24 cellular contexts compared by ENCODE assay signal in genomic region chr7:82078807-82079206, GRCh38.
"Had no signal": no experiment of that assay in that cellular context is flagged by ENCODE, and none has a peak within 500 bp of the region (broad histone marks: within the 10 kb centered on the region; RNA-seq: fewer than 3 reads in every experiment).

No MANE protein-coding gene starts in this region.

- ATAC-seq: activated T-helper 17 cell treated with anti-CD3 and anti-CD28 coated beads, Interleukin-2, amount 50 U/mL, for 72 hours; Right ventricle myocardium inferior; T-cell had no signal

- DNase-seq: activated CD4-positive, alpha-beta memory T cell treated with anti-CD3 and anti-CD28 coated beads, Interleukin-2, amount 10 ng/mL, durations not matched to agents 7 days and 5 days; activated CD4-positive, alpha-beta T cell treated with anti-CD3 and anti-CD28 coated beads, Interleukin-2, amount 10 ng/mL, durations not matched to agents 7 days and 5 days; activated CD4-positive, CD25-positive, alpha-beta regulatory T cell; activated gamma-delta T cell; activated naive CD4-positive, alpha-beta T cell treated with anti-CD3 and anti-CD28 coated beads for 36 hours; activated T-cell treated with anti-CD3 and anti-CD28 coated beads for 4 hours; activated T-cell treated with anti-CD3 and anti-CD28 coated beads, Interleukin-2, amount 50 U/mL, for 48 hours; amygdala; NCI-H1048; NCI-H146; NCI-H187 treated with DMSO at 0.1 percent for 48 hours; NCI-H2081 treated with DMSO at 0.1 percent for 48 hours; NCI-H2227 treated with DMSO at 0.1 percent for 48 hours; NCI-H446 treated with DMSO at 0.1 percent for 48 hours; NCI-H526; NK-92 treated with Interleukin-12 subunit alpha and Interleukin-12 subunit beta, amount 100 ng/mL, for 24 hours; RPMI8226; T-cell; T-helper 2 cell; T1000 had no signal

- H3K27ac ChIP-seq: SK-N-MC, VCaP had no signal

- H3K4me3 ChIP-seq: SK-N-MC had no signal
